21 cellular contexts compared by ENCODE assay signal in genomic region chr9:14331120-14331519, GRCh38. TPM values are rescaled to one million over a fixed set of nuclear protein-coding genes. Genes with fewer than 3 reads are reported as not detected.
DNase-seq lines count a peak whose midpoint lies in the region; ATAC-seq and TF ChIP-seq lines count a peak whose summit lies in the region.
"Had no signal": no experiment of that assay in that cellular context is flagged by ENCODE, and none has a peak within 500 bp of the region (broad histone marks: within the 10 kb centered on the region; RNA-seq: fewer than 3 reads in every experiment).

No MANE protein-coding gene starts in this region.

- no peak overlapping the region for H2AFZ ChIP-seq in mammary epithelial cell (ENCODE audit: low read depth, low read length)

- no peaks in the 10 kb centered on the region for H3K36me3 ChIP-seq in breast epithelium
- no peaks in the 10 kb centered on the region for H3K36me3 ChIP-seq in mammary epithelial cell (ENCODE audit: insufficient read depth, low read length)
- H3K36me3 ChIP-seq: BLaER1 had no signal

- in situ Hi-C loops in mammary epithelial cell (cut with MboI; ENCODE audit: low sequenced_read_pairs in 2 of 2), result no loop called here

- H3K27ac ChIP-seq in breast epithelium (peak overlapping the region; percentile 57 to 68), mammary epithelial cell (ENCODE audit: insufficient read depth, low read depth, low read length) (no peak overlapping the region)
- H3K27ac ChIP-seq: 22Rv1, A549, BLaER1 had no signal

- intact Hi-C loops in breast epithelium (cut with DNase I; ENCODE audit: low total_unique reads) (no loop called here), mammary epithelial cell (cut with micrococcal nuclease) (no loop called here), sciatic nerve (cut with DNase I) (no loop called here), left cardiac atrium (cut with DNase I) (no loop called here)

- 50% methylated on average over 3 of the region's 3 CpGs for WGBS in mammary epithelial cell (ENCODE audit: low coverage, missing lambda C conversion rate)

- H3K4me3 ChIP-seq in breast epithelium, result no peak overlapping the region
- H3K4me3 ChIP-seq in mammary epithelial cell (replicated peaks in 1 of 3; ENCODE audit: insufficient read depth in 1 of 3, low read depth in 2 of 3, low read length in 3 of 3), result no peak overlapping the region
- H3K4me3 ChIP-seq: A549, BLaER1, GM12878 had no signal

- TF ChIP-seq CTCF in breast epithelium (IDR thresholded peaks at IDR 0.05), result no peak
- TF ChIP-seq CTCF in mammary epithelial cell (conservative IDR thresholded peaks at IDR 0.05 in 1 of 2, IDR thresholded peaks at IDR 0.05 in 1 of 2; ENCODE audit: extremely low read depth in 1 of 2, insufficient read depth in 1 of 2, low read depth in 1 of 2, low read length in 2 of 2), result no peak

- no peak overlapping the region for H3K4me2 ChIP-seq in mammary epithelial cell (ENCODE audit: insufficient read depth, low read depth, low read length)
- H3K4me2 ChIP-seq: A549, BLaER1 had no signal

- H3K4me1 ChIP-seq in breast epithelium, result no peaks in the 10 kb centered on the region
- H3K4me1 ChIP-seq in mammary epithelial cell (ENCODE audit: insufficient read depth, low read length), result peaks cover 7% of the 10 kb centered on the region

- no peaks in the 10 kb centered on the region for H3K79me2 ChIP-seq in mammary epithelial cell (ENCODE audit: insufficient read depth, low read length)

- no TSS peak for BruUV-seq in mammary epithelial cell (replicated peaks; lab: Mats Ljungman, UMichigan)

- no peak overlapping the region for H3K9ac ChIP-seq in mammary epithelial cell (ENCODE audit: insufficient read depth, low read length)
- H3K9ac ChIP-seq: BLaER1 had no signal

- dilution Hi-C loops in mammary epithelial cell (cut with HindIII; ENCODE audit: low sequenced_read_pairs), result no loop called here

- H3K9me3 ChIP-seq in breast epithelium (no peaks in the 10 kb centered on the region), mammary epithelial cell (replicated peaks; ENCODE audit: insufficient read depth, low read length) (no peaks in the 10 kb centered on the region)
- H3K9me3 ChIP-seq: A549, BLaER1 had no signal

- ATAC-seq in sciatic nerve, result peak; percentile 42
- ATAC-seq in left cardiac atrium, result no peak
- ATAC-seq in GM21423 (IDR thresholded peaks at IDR 0.05; ENCODE audit: unreplicated experiment), result no peak
- ATAC-seq: A549, GM12878, HepG2 had no signal

- no peak for DNase-seq in breast epithelium (ENCODE audit: low spot score in 2 of 2)
- DNase-seq in mammary epithelial cell, result no peak
- DNase-seq in epidermal melanocyte (ENCODE audit: insufficient read length, low spot score), result peak; percentile 52
- DNase-seq in sciatic nerve (ENCODE audit: low spot score), result no peak
- no peak for DNase-seq in SHP77 treated with DMSO at 0.1 percent for 48 hours (lab: John Stamatoyannopoulos, UW)
- no peak for DNase-seq in left cardiac atrium
- DNase-seq: AML-193; CD4-positive, alpha-beta memory T cell; DMS153; DMS79; GOT3; H7; KBM-7 had no signal

- CTCF ChIA-PET in mammary epithelial cell (lab: Charles Lee; ENCODE audit: low non-redundant PET), result no interaction called here

- no peaks in the 10 kb centered on the region for H4K20me1 ChIP-seq in mammary epithelial cell (ENCODE audit: insufficient read depth, low read length)
- H4K20me1 ChIP-seq: BLaER1 had no signal

- H3K27me3 ChIP-seq in breast epithelium (no peaks in the 10 kb centered on the region), mammary epithelial cell (ENCODE audit: insufficient read depth, low read length) (no peaks in the 10 kb centered on the region)
- H3K27me3 ChIP-seq: BLaER1 had no signal

- no peak for TF ChIP-seq POLR2A in breast epithelium (IDR thresholded peaks at IDR 0.05)

RNA-seq across cellular contexts. Expression of gene NFIB, which starts 17.2 kb away (rescaled TPM):
- total RNA-seq in breast epithelium (100 to 1,000 TPM in 2 of 3 donors, 10 to 100 TPM in 1; 95.2 to 237 (median 105) TPM), mammary epithelial cell (10 to 100 TPM; 64.3 to 96.9 TPM), sciatic nerve (137 TPM), left cardiac atrium (100 to 1,000 TPM; 110 to 118 TPM)
- 37.4 TPM for polyA plus RNA-seq in mammary epithelial cell
- polyA minus RNA-seq in mammary epithelial cell, result 360 TPM
- total RNA-seq: CD4-positive, alpha-beta memory T cell had no signal
- polyA plus RNA-seq: CD14-positive monocyte; CD4-positive, alpha-beta memory T cell; IgD-negative memory B cell had no signal
